ENCODE assay signal across 7 cellular contexts in the genomic region with DNA sequence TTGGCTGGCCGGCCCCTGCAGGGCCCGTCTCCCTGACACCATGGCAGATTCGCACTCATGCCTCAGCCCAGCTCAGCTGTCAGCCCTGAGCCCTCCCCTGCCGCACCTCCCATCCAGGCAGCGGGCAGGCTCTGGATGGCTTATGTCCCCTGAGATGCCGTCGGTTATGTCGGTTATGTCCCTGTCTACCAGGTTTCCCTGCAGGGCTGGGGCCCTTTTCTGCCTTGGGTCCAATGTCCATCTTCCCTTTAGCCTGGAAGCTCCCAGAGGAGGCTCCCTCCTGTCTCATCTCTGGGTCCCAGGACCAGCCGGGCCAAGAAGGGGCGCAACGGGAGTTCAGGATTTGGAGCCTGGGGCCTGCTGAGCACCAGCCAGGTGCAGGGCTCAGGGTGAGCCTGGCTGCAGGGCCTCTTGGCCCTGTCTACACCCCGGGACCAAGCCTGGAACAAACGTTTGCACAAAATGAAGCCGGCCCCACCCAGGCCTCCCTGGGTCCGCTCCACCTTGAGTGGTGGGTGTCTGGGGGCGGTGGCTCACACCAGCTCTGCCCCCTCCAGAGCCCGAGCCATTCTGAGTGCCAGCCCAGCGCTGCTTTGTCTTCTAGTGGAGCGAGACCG. TPM values are rescaled to one million over a fixed set of nuclear protein-coding genes. Genes with fewer than 3 reads are reported as not detected.
"Had no signal": no experiment of that assay in that cellular context is flagged by ENCODE, and none has a peak within 500 bp of the region (broad histone marks: within the 10 kb centered on the region; RNA-seq: fewer than 3 reads in every experiment).

No MANE protein-coding gene starts in this region.

RNA-seq across cellular contexts. Expression of gene BMP8A, which starts 19.2 kb away (rescaled TPM):
- total RNA-seq: liver, lower lobe of right lung, mesothelial cell of epicardium, psoas muscle had no signal
- polyA plus RNA-seq: immature natural killer cell, liver, mammary epithelial cell, neural cell had no signal
